ENCODE assay signal across 1 cellular context in the genomic region with DNA sequence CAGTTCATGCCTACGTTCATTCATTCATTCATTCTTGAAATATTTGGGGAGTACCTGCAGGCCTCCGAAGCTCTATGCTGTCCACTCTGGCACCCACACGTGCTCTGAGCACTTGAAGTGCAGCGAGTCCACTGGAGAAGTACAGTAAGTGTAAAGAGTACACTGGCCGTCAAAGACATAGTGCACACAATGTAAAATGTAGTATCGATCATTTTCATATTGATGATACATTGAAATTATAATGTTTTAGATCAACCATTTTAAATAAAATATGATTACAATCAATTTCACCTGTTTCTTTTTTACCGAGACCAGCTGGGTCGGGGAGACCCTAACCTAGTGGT.
TF ChIP-seq lines count a peak whose summit lies in the region.

No MANE protein-coding gene starts in this region.

TF ChIP-seq in K562, 482 proteins besides CTCF, POLR2A, EP300 and RAD21:
- TF ChIP-seq ZNF24 (IDR thresholded peaks at IDR 0.05) (0 out of 2 replicates have a peak, but pooled peaks have one; percentile 97), STAG1 (CRISPR knock-in tag; IDR thresholded peaks at IDR 0.05; ENCODE audit: borderline replicate concordance) (0 out of 2 replicates have a peak, but pooled peaks have one; percentile 3), SP1 (CRISPR knock-in tag; IDR thresholded peaks at IDR 0.05) (0 out of 2 replicates have a peak, but pooled peaks have one; percentile 0)
- TF ChIP-seq, protein P1, sequence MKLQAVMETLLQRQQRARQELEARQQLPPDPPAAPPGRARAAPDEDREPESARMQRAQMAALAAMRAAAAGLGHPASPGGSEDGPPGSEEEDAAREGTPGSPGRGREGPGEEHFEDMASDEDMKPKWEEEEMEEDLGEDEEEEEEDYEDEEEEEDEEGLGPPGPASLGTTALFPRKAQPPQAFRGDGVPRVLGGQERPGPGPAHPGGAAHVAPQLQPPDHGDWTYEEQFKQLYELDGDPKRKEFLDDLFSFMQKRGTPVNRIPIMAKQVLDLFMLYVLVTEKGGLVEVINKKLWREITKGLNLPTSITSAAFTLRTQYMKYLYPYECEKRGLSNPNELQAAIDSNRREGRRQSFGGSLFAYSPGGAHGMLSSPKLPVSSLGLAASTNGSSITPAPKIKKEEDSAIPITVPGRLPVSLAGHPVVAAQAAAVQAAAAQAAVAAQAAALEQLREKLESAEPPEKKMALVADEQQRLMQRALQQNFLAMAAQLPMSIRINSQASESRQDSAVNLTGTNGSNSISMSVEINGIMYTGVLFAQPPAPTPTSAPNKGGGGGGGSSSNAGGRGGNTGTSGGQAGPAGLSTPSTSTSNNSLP (IDR thresholded peaks at IDR 0.05; ENCODE audit: borderline replicate concordance, low read depth, low read length): no peak
